Comparison of ENCODE assay signal across 1 cellular context in the genomic region with DNA sequence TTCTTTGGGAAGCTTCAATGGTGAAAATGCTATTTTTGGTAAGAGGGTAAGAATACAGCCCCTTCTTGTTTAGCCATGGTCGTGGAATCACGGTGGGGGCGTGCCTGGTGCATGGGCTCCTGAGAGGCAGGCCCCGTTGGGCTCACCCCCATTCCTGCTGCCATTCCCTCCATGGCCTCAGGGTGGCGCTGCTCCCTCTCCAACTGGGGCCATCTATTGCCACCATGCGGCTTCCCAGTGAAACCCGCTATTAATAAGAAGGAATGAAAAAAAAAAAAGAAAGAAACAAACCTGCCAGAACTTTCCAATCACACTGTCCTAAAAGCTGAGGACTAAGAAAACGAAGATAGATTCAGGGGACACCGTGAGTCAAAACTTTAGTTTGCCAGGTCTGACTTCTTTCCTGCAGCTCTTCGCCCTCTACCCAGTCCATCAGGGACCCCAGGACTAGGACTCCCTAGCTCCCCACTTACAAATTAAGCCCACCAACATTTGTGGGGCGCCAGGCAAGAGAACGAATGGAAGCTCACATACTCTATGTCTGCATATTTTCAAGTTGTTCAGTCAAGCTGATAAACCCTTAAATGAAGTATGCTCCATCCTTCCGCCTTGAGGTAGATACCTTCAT.
TF ChIP-seq lines count a peak whose summit lies in the region.

No MANE protein-coding gene starts in this region.

TF ChIP-seq in HepG2, 621 proteins besides CTCF, POLR2A, EP300 and RAD21 (continued from another document):
- peak; percentile 29; the same call in 1 of the 2 replicates for TF ChIP-seq THAP11 (CRISPR knock-in tag; IDR thresholded peaks at IDR 0.05)
- TF ChIP-seq, protein P1, sequence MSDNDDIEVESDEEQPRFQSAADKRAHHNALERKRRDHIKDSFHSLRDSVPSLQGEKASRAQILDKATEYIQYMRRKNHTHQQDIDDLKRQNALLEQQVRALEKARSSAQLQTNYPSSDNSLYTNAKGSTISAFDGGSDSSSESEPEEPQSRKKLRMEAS (IDR thresholded peaks at IDR 0.05) = peak; percentile 28; the same call in 1 of the 2 replicates
- no peak for TF ChIP-seq ZNF790 (CRISPR knock-in tag; IDR thresholded peaks at IDR 0.05; ENCODE audit: borderline replicate concordance)
- TF ChIP-seq SRSF4 (IDR thresholded peaks at IDR 0.05; ENCODE audit: low read depth, low read length, poor library complexity, severe bottlenecking) = no peak
- TF ChIP-seq ZNF7 (CRISPR knock-in tag; IDR thresholded peaks at IDR 0.05) = no peak
- TF ChIP-seq ZNF501 (CRISPR knock-in tag; IDR thresholded peaks at IDR 0.05) = peak; percentile 13; the same call in 1 of the 2 replicates
- TF ChIP-seq ZNF773 (CRISPR knock-in tag; IDR thresholded peaks at IDR 0.05; ENCODE audit: borderline replicate concordance) = no peak
- TF ChIP-seq ZSCAN30 (CRISPR knock-in tag; IDR thresholded peaks at IDR 0.05) = no peak
- no peak for TF ChIP-seq NFYC (CRISPR knock-in tag; IDR thresholded peaks at IDR 0.05)
- TF ChIP-seq, protein P2, sequence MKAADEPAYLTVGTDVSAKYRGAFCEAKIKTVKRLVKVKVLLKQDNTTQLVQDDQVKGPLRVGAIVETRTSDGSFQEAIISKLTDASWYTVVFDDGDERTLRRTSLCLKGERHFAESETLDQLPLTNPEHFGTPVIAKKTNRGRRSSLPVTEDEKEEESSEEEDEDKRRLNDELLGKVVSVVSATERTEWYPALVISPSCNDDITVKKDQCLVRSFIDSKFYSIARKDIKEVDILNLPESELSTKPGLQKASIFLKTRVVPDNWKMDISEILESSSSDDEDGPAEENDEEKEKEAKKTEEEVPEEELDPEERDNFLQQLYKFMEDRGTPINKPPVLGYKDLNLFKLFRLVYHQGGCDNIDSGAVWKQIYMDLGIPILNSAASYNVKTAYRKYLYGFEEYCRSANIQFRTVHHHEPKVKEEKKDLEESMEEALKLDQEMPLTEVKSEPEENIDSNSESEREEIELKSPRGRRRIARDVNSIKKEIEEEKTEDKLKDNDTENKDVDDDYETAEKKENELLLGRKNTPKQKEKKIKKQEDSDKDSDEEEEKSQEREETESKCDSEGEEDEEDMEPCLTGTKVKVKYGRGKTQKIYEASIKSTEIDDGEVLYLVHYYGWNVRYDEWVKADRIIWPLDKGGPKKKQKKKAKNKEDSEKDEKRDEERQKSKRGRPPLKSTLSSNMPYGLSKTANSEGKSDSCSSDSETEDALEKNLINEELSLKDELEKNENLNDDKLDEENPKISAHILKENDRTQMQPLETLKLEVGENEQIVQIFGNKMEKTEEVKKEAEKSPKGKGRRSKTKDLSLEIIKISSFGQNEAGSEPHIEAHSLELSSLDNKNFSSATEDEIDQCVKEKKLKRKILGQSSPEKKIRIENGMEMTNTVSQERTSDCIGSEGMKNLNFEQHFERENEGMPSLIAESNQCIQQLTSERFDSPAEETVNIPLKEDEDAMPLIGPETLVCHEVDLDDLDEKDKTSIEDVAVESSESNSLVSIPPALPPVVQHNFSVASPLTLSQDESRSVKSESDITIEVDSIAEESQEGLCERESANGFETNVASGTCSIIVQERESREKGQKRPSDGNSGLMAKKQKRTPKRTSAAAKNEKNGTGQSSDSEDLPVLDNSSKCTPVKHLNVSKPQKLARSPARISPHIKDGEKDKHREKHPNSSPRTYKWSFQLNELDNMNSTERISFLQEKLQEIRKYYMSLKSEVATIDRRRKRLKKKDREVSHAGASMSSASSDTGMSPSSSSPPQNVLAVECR (CRISPR knock-in tag; IDR thresholded peaks at IDR 0.05; ENCODE audit: borderline replicate concordance) = peak; percentile 44; the same call in 1 of the 2 replicates
- no peak for TF ChIP-seq TRIM24 (CRISPR knock-in tag; IDR thresholded peaks at IDR 0.05)
- no peak for TF ChIP-seq ZNF557 (CRISPR knock-in tag; IDR thresholded peaks at IDR 0.05)
- TF ChIP-seq KDM2A (CRISPR knock-in tag; IDR thresholded peaks at IDR 0.05; ENCODE audit: borderline replicate concordance, low read depth) = 0 out of 2 replicates have a peak, but pooled peaks have one; percentile 40
- TF ChIP-seq NCOA1 (CRISPR knock-in tag; IDR thresholded peaks at IDR 0.05) = peak; percentile 60; the same call in 1 of the 2 replicates
- TF ChIP-seq RCOR2 (CRISPR knock-in tag; IDR thresholded peaks at IDR 0.05) = no peak
- TF ChIP-seq BCL3 (CRISPR knock-in tag; IDR thresholded peaks at IDR 0.05) = no peak
- no peak for TF ChIP-seq GLI4 (CRISPR knock-in tag; IDR thresholded peaks at IDR 0.05; ENCODE audit: borderline replicate concordance)
- TF ChIP-seq, protein P3, sequence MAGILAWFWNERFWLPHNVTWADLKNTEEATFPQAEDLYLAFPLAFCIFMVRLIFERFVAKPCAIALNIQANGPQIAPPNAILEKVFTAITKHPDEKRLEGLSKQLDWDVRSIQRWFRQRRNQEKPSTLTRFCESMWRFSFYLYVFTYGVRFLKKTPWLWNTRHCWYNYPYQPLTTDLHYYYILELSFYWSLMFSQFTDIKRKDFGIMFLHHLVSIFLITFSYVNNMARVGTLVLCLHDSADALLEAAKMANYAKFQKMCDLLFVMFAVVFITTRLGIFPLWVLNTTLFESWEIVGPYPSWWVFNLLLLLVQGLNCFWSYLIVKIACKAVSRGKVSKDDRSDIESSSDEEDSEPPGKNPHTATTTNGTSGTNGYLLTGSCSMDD (CRISPR knock-in tag; IDR thresholded peaks at IDR 0.05) = no peak
- 0 out of 2 replicates have a peak, but pooled peaks have one; percentile 37 for TF ChIP-seq ELF3 (CRISPR knock-in tag; IDR thresholded peaks at IDR 0.05)
- peak; percentile 61; the same call in 1 of the 2 replicates for TF ChIP-seq ZMYM4 (CRISPR knock-in tag; IDR thresholded peaks at IDR 0.05)
- TF ChIP-seq CEBPG (CRISPR knock-in tag; IDR thresholded peaks at IDR 0.05) = 0 out of 2 replicates have a peak, but pooled peaks have one; percentile 13
- TF ChIP-seq PITX1 (CRISPR knock-in tag; IDR thresholded peaks at IDR 0.05) = no peak
- TF ChIP-seq IKZF5 (CRISPR knock-in tag; IDR thresholded peaks at IDR 0.05) = peak; percentile 37; the same call in 1 of the 2 replicates
- TF ChIP-seq NR2C2 (CRISPR knock-in tag; IDR thresholded peaks at IDR 0.05; ENCODE audit: borderline replicate concordance) = no peak
- no peak for TF ChIP-seq ISL2 (CRISPR knock-in tag; IDR thresholded peaks at IDR 0.05)
- TF ChIP-seq TBX3 (IDR thresholded peaks at IDR 0.05; ENCODE audit: borderline replicate concordance) = no peak
- no peak for TF ChIP-seq ELK4 (CRISPR knock-in tag; IDR thresholded peaks at IDR 0.05; ENCODE audit: borderline replicate concordance)
